Comparison of ENCODE assay signal across 1 cellular context in the genomic region with DNA sequence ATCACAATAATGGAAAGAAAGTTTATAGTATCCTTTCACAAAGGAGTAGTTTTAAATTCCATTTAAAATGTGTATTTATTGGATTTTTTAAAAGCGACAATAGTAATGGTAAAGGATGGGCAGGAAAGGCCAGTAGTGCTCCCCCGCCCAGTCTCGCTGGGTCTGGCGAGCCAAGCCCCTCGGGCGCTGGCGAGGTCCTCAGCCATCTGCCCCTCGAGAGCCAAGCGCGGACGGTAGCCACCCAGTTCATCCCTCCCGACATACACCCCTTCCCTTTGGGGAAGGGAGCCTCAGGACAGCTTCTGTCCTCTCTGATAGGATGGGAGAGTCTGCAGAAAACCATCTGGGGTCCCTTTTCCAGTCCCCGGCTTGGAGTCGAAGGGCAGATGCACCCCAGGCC.
TF ChIP-seq lines count a peak whose summit lies in the region.

No MANE protein-coding gene starts in this region.

TF ChIP-seq in HepG2, 621 proteins besides CTCF, POLR2A, EP300 and RAD21:
- TF ChIP-seq ZNF605 (CRISPR knock-in tag; IDR thresholded peaks at IDR 0.05) (no peak), RBM22 (optimal IDR thresholded peaks at IDR 0.05; ENCODE audit: low read length) (peak; percentile 19), ZNF777 (CRISPR knock-in tag; IDR thresholded peaks at IDR 0.05) (no peak), ERF (CRISPR knock-in tag; IDR thresholded peaks at IDR 0.05) (no peak), ZNF225 (CRISPR knock-in tag; IDR thresholded peaks at IDR 0.05) (no peak)
